Comparison of ENCODE assay signal across 9 cellular contexts in the genomic region with DNA sequence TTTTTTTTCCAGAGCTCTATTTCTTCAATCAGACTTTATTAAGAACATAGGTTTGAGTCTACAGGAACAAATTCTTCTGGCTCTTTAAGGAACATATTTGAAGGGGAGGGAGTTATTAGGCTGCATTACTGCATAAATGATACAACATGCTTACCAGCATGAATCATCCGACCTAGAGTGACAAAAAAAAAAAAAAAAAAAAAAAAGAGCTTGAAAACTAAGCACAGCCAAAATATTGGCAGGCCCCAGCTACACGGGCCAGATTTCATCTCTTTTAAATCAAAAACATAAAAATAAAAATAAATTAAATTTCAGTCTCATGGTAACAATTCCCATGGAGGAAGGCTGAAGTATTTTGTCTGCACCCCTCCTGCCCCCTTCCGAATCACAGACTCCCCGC. TPM values are rescaled to one million over a fixed set of nuclear protein-coding genes. Genes with fewer than 3 reads are reported as not detected.
DNase-seq lines count a peak whose midpoint lies in the region; ATAC-seq, FAIRE-seq and TF ChIP-seq lines count a peak whose summit lies in the region.
"Had no signal": no experiment of that assay in that cellular context is flagged by ENCODE, and none has a peak within 500 bp of the region (broad histone marks: within the 10 kb centered on the region; RNA-seq: fewer than 3 reads in every experiment).

No MANE protein-coding gene starts in this region.

- dilution Hi-C loops in keratinocyte (cut with MboI; ENCODE audit: extremely low pct_ligation_motif_present, low sequenced_read_pairs) = no loop called here

- H4K20me1 ChIP-seq in keratinocyte (ENCODE audit: control insufficient read depth, extremely low read depth, insufficient read depth, low read length) = no peaks in the 10 kb centered on the region

- TF ChIP-seq CTCF in breast epithelium (IDR thresholded peaks at IDR 0.05) (no peak), keratinocyte (optimal IDR thresholded peaks at IDR 0.05 in 1 of 3, IDR thresholded peaks at IDR 0.05 in 1 of 3, conservative IDR thresholded peaks at IDR 0.05 in 1 of 3; ENCODE audit: extremely low read depth in 1 of 3, insufficient read depth in 2 of 3, low read length in 3 of 3) (no peak), thoracic aorta (IDR thresholded peaks at IDR 0.05) (no peak)

- H3K36me3 ChIP-seq in HUES48 (ENCODE audit: control insufficient read depth, insufficient read depth, low read length) (no peaks in the 10 kb centered on the region), breast epithelium (no peaks in the 10 kb centered on the region), keratinocyte (ENCODE audit: control insufficient read depth in 2 of 2, extremely low read depth in 1 of 2, insufficient read depth in 2 of 2, low read length in 2 of 2) (no peaks in the 10 kb centered on the region), thoracic aorta (no peaks in the 10 kb centered on the region)

- H3K9ac ChIP-seq in HUES48 (ENCODE audit: low read depth, low read length) (no peak overlapping the region), keratinocyte (ENCODE audit: control insufficient read depth, extremely low read depth, insufficient read depth, low read length) (no peak overlapping the region)

- TF ChIP-seq POLR2A in breast epithelium (IDR thresholded peaks at IDR 0.05) = no peak

- ATAC-seq in thoracic aorta (ENCODE audit: insufficient number of reproducible peaks, low FRiP score, low read depth) (no peak), HG03159 (IDR thresholded peaks at IDR 0.05; ENCODE audit: unreplicated experiment) (no peak), HG02884 (IDR thresholded peaks at IDR 0.05; ENCODE audit: unreplicated experiment) (no peak)

- H3K27ac ChIP-seq in HUES48 (ENCODE audit: low read depth, low read length) = no peak overlapping the region
- peak overlapping the region in 1 of 2 donors; percentile 85 for H3K27ac ChIP-seq in breast epithelium
- no peak overlapping the region for H3K27ac ChIP-seq in keratinocyte (ENCODE audit: control insufficient read depth, insufficient read depth, low read length)
- H3K27ac ChIP-seq in thoracic aorta = no peak overlapping the region

- no peaks in the 10 kb centered on the region for H3K9me1 ChIP-seq in keratinocyte (ENCODE audit: control insufficient read depth, extremely low read depth, insufficient read depth, low read length)

- no peaks in the 10 kb centered on the region for H3K4me1 ChIP-seq in HUES48 (ENCODE audit: control insufficient read depth, insufficient read depth, low read length)
- no peaks in the 10 kb centered on the region for H3K4me1 ChIP-seq in breast epithelium
- H3K4me1 ChIP-seq in keratinocyte (ENCODE audit: control insufficient read depth, extremely low read depth, insufficient read depth, low read length) = peaks cover 2% of the 10 kb centered on the region
- H3K4me1 ChIP-seq in thoracic aorta (ENCODE audit: control insufficient read depth in 1 of 2, low read depth in 2 of 2) = peaks cover 3 to 9% of the 10 kb centered on the region in 2 donors

- peaks cover 67% of the 10 kb centered on the region for H3K27me3 ChIP-seq in HUES48 (ENCODE audit: control insufficient read depth, insufficient read depth, low read length)
- peaks cover 0 to 28% of the 10 kb centered on the region in 2 donors for H3K27me3 ChIP-seq in breast epithelium
- H3K27me3 ChIP-seq in keratinocyte (ENCODE audit: control insufficient read depth, extremely low read depth, insufficient read depth, low read length) = peaks cover 8% of the 10 kb centered on the region
- peaks cover 6% of the 10 kb centered on the region for H3K27me3 ChIP-seq in thoracic aorta (replicated peaks; ENCODE audit: insufficient read depth)

- intact Hi-C loops in breast epithelium (cut with DNase I; ENCODE audit: low total_unique reads) = no loop called here

- peak overlapping the region; percentile 75 for H3K4me3 ChIP-seq in HUES48 (ENCODE audit: low read depth, low read length)
- H3K4me3 ChIP-seq in breast epithelium = peak overlapping the region; percentile 41 to 72 (median 51)
- peak overlapping the region; percentile 35 to 67 (median 56) for H3K4me3 ChIP-seq in keratinocyte (ENCODE audit: control insufficient read depth in 2 of 3, extremely low read depth in 1 of 3, insufficient read depth in 2 of 3, low read depth in 1 of 3, low read length in 3 of 3)
- H3K4me3 ChIP-seq in thoracic aorta = peak overlapping the region; percentile 61

- H3K9me3 ChIP-seq in HUES48 (ENCODE audit: control insufficient read depth, insufficient read depth, low read length) (no peaks in the 10 kb centered on the region), breast epithelium (no peaks in the 10 kb centered on the region), keratinocyte (ENCODE audit: control insufficient read depth, low read depth, low read length) (no peaks in the 10 kb centered on the region), thoracic aorta (no peaks in the 10 kb centered on the region)

- H2AFZ ChIP-seq in keratinocyte (ENCODE audit: control insufficient read depth, low read length) = no peak overlapping the region

- FAIRE-seq in keratinocyte (lab: Jason Lieb, UNC) = no peak

- DNase-seq in breast epithelium (ENCODE audit: low spot score in 2 of 2) = no peak
- no peak for DNase-seq in keratinocyte (ENCODE audit: low read depth, low spot score)
- DNase-seq in thoracic aorta (ENCODE audit: low spot score) = no peak
- no peak for DNase-seq in Ammon's horn (ENCODE audit: low spot score)
- no peak for DNase-seq in HuH-7 (ENCODE audit: low spot score)
- DNase-seq: stimulated activated CD4-positive, alpha-beta T cell treated with anti-CD3 and anti-CD28 coated beads, Interleukin-12 subunit alpha, Interleukin-12 subunit beta, amount 100 ng/mL, for 4 hours had no signal

- peak overlapping the region; percentile 76 for H3K4me2 ChIP-seq in keratinocyte (ENCODE audit: control insufficient read depth, extremely low read depth, insufficient read depth, low read depth, low read length)

- no peaks in the 10 kb centered on the region for H3K79me2 ChIP-seq in keratinocyte (ENCODE audit: control insufficient read depth, insufficient read depth, low read length)

RNA-seq across cellular contexts. Expression of a gene that starts 26.3 kb away (rescaled TPM):
- total RNA-seq in breast epithelium (10 to 100 TPM in 2 of 3 donors, 1 to 10 TPM in 1; 1.6 to 12.7 (median 11.5) TPM), thoracic aorta (1 to 10 TPM in 1 of 2 donors, not detected in 1; 2.0 TPM)
- polyA plus RNA-seq in keratinocyte = 2.7 to 4.0 TPM (median 3.6 TPM) in 3 replicates
- 2.1 TPM for polyA plus RNA-seq in keratinocyte (2011; ENCODE audit: low read depth)
- 3.2 and 3.8 TPM in 2 replicates for polyA plus RNA-seq in keratinocyte (2011; cell fraction: cytosol; rRNA removed)
- 3.3 and 4.1 TPM in 2 replicates for polyA plus RNA-seq in keratinocyte (2011; cell fraction: nucleus; rRNA removed)
- 3.2 and 4.3 TPM in 2 replicates for polyA plus RNA-seq in keratinocyte (2012; ENCODE audit: low replicate concordance)
- 4.0 to 7.7 TPM (median 5.7 TPM) in 3 replicates for polyA minus RNA-seq in keratinocyte
- polyA minus RNA-seq in keratinocyte (2011; cell fraction: cytosol; rRNA and poly(A)+ RNA removed) = 3.5 TPM
- 2.0 and 2.3 TPM in 2 replicates for polyA minus RNA-seq in keratinocyte (2011; cell fraction: nucleus; rRNA and poly(A)+ RNA removed)
